Comparison of ENCODE assay signal across 1 cellular context in genomic region chr6:112338310-112338709, GRCh38.
TF ChIP-seq lines count a peak whose summit lies in the region.

No MANE protein-coding gene starts in this region.

TF ChIP-seq in IMR-90, 13 proteins besides CTCF, POLR2A, EP300 and RAD21:
- TF ChIP-seq MXI1 (IDR thresholded peaks at IDR 0.05; ENCODE audit: borderline replicate concordance, low read depth, low read length): no peak
- no peak for TF ChIP-seq USF2 (IDR thresholded peaks at IDR 0.05; ENCODE audit: low read depth, low read length)
- no peak for TF ChIP-seq FOS (IDR thresholded peaks at IDR 0.05; ENCODE audit: low read depth, low read length)
- no peak for TF ChIP-seq SMC3 (IDR thresholded peaks at IDR 0.05; ENCODE audit: low read depth, low read length)
- TF ChIP-seq BHLHE40 (IDR thresholded peaks at IDR 0.05; ENCODE audit: low read depth, low read length): no peak
